ENCODE assay signal across 8 cellular contexts in genomic region chr9:133125706-133126696, GRCh38. TPM values are rescaled to one million over a fixed set of nuclear protein-coding genes. Genes with fewer than 3 reads are reported as not detected.
DNase-seq lines count a peak whose midpoint lies in the region; ATAC-seq and TF ChIP-seq lines count a peak whose summit lies in the region.

No MANE protein-coding gene starts in this region.

- H3K4me1 Mint-ChIP-seq in CD14-positive monocyte (peaks cover 58% of the 10 kb centered on the region), memory B cell (peaks cover 45% of the 10 kb centered on the region)

- no peaks in the 10 kb centered on the region for H3K27me3 ChIP-seq in ascending aorta
- no peaks in the 10 kb centered on the region for H3K27me3 ChIP-seq in aorta (ENCODE audit: control insufficient read depth in 1 of 2, insufficient read depth in 2 of 2, low read length in 1 of 2)
- no peaks in the 10 kb centered on the region for H3K27me3 ChIP-seq in MM.1S (replicated peaks; ENCODE audit: insufficient read depth, low read length)

- H3K9me3 Mint-ChIP-seq in CD14-positive monocyte, result peaks cover 0 to 2% (median 0%) of the 10 kb centered on the region in 7 donors
- no peaks in the 10 kb centered on the region for H3K9me3 Mint-ChIP-seq in memory B cell

- H3K4me2 ChIP-seq in MM.1S (ENCODE audit: low read depth, low read length), result no peak overlapping the region

- H3K9me2 ChIP-seq in MM.1S (replicated peaks; ENCODE audit: insufficient read depth, low read length), result no peaks in the 10 kb centered on the region

- H3K27ac Mint-ChIP-seq in CD14-positive monocyte (peak overlapping the region; percentile 74 to 100 (median 90)), memory B cell (peak overlapping the region; percentile 83)

- H2AFZ ChIP-seq in MM.1S (ENCODE audit: low read length), result no peak overlapping the region

- no peak overlapping the region for H3K4me3 ChIP-seq in HEK293 (ENCODE audit: low read depth, low read length)
- H3K4me3 ChIP-seq in ascending aorta, result peak overlapping the region; percentile 38 to 57
- H3K4me3 ChIP-seq in aorta (ENCODE audit: low read length in 2 of 2), result no peak overlapping the region
- no peak overlapping the region for H3K4me3 ChIP-seq in MM.1S (ENCODE audit: low read length)

- CTCF ChIA-PET in HEK293 (lab: Yijun Ruan, JAX), result interaction anchor here (0.6 to 1.2 kb wide), 5 partner anchors 18 to 114 kb away, joined by 3 to 8 read pairs (median 5); no protein-coding TSS in a partner anchor

- H3K4me1 ChIP-seq in HEK293 (ENCODE audit: control insufficient read depth, insufficient read depth, low read length) (0 out of 2 replicates have a peak, but pooled peaks cover 4% of the 10 kb centered on the region), ascending aorta (peaks cover 9 to 22% of the 10 kb centered on the region in 2 donors), aorta (ENCODE audit: control insufficient read depth in 1 of 2, insufficient read depth in 2 of 2, low read length in 2 of 2) (no peaks in the 10 kb centered on the region), MM.1S (ENCODE audit: low read length) (0 out of 2 replicates have a peak, but pooled peaks cover 3% of the 10 kb centered on the region)

- H3K79me2 ChIP-seq in MM.1S (ENCODE audit: low read length), result no peaks in the 10 kb centered on the region

- DNase-seq in CD14-positive monocyte (ENCODE audit: low spot score) (peak; percentile 71), ascending aorta (ENCODE audit: low spot score in 2 of 2) (no peak), memory B cell (ENCODE audit: low spot score in 2 of 2) (no peak), aorta (no peak), kidney tubule cell (ENCODE audit: low spot score) (no peak), MM.1S (no peak)

- ATAC-seq in memory B cell (ENCODE audit: low read depth) (peak; percentile 14), aorta (ENCODE audit: low FRiP score) (peak; percentile 69), HG02588 (IDR thresholded peaks at IDR 0.05; ENCODE audit: unreplicated experiment) (no peak)

- H4K20me1 ChIP-seq in MM.1S (ENCODE audit: insufficient read depth, low read length), result no peaks in the 10 kb centered on the region

- intact Hi-C loops in CD14-positive monocyte (cut with micrococcal nuclease), result no loop called here
- intact Hi-C loops in ascending aorta (cut with DNase I), result no loop called here
- intact Hi-C loops in aorta (cut with DNase I), result no loop called here

- H3K4me3 Mint-ChIP-seq in CD14-positive monocyte, result peak overlapping the region; percentile 54 to 81
- H3K4me3 Mint-ChIP-seq in memory B cell, result peak overlapping the region; percentile 76

- peaks cover 6% of the 10 kb centered on the region; the same call in 1 of the 2 replicates for H3F3A ChIP-seq in MM.1S (ENCODE audit: insufficient read depth, low read length)

- WGBS in aorta, 2 donors, result 11 to 20% methylated on average over 26 to 28 of the region's 28 CpGs

- H3K36me3 Mint-ChIP-seq in CD14-positive monocyte (peaks cover 3 to 11% of the 10 kb centered on the region in 2 donors), memory B cell (no peaks in the 10 kb centered on the region)

- POLR2A ChIA-PET in HEK293 (lab: Yijun Ruan, JAX), result no interaction called here

- H3K27me3 Mint-ChIP-seq in CD14-positive monocyte (ENCODE audit: low read depth in 3 of 3), result peaks cover 0 to 6% (median 2%) of the 10 kb centered on the region in 3 donors
- H3K27me3 Mint-ChIP-seq in memory B cell, result no peaks in the 10 kb centered on the region

- H3K36me3 ChIP-seq in HEK293 (ENCODE audit: control insufficient read depth in 2 of 2, insufficient read depth in 1 of 2, low read length in 2 of 2) (no peaks in the 10 kb centered on the region), ascending aorta (no peaks in the 10 kb centered on the region), aorta (ENCODE audit: control insufficient read depth in 1 of 2, insufficient read depth in 2 of 2, low read length in 1 of 2) (no peaks in the 10 kb centered on the region), MM.1S (replicated peaks; ENCODE audit: insufficient read depth, low read length) (no peaks in the 10 kb centered on the region)

- H3K27ac ChIP-seq in HEK293 (ENCODE audit: extremely low read depth, low read depth, low read length) (no peak overlapping the region), ascending aorta (peak overlapping the region; percentile 35 to 53), aorta (ENCODE audit: low read depth in 1 of 2, low read length in 2 of 2) (no peak overlapping the region), MM.1S (ENCODE audit: low read length) (no peak overlapping the region)

- H3K9ac ChIP-seq in MM.1S (ENCODE audit: low read length), result no peak overlapping the region

- H3K9me3 ChIP-seq in HEK293 (ENCODE audit: control insufficient read depth, insufficient read depth, low read depth, low read length) (no peaks in the 10 kb centered on the region), ascending aorta (no peaks in the 10 kb centered on the region), aorta (ENCODE audit: control insufficient read depth, low read length) (no peaks in the 10 kb centered on the region), MM.1S (replicated peaks; ENCODE audit: insufficient read depth, low read length) (no peaks in the 10 kb centered on the region)

- TF ChIP-seq CTCF in CD14-positive monocyte (IDR thresholded peaks at IDR 0.05) (peak; percentile 10), HEK293 (tag by site-specific recombination; IDR thresholded peaks at IDR 0.05) (no peak), ascending aorta (IDR thresholded peaks at IDR 0.05) (no peak), MM.1S (IDR thresholded peaks at IDR 0.05; ENCODE audit: low read length) (no peak)

TF ChIP-seq in HEK293, 187 proteins besides CTCF, POLR2A, EP300 and RAD21 (continues in another document):
- TF ChIP-seq ZSCAN18 (tag by site-specific recombination; IDR thresholded peaks at IDR 0.05) (no peak), ZNF423 (tag by site-specific recombination; IDR thresholded peaks at IDR 0.05) (peak; percentile 87; the same call in 1 of the 2 replicates), BCL11A (tag by site-specific recombination; IDR thresholded peaks at IDR 0.05; ENCODE audit: low read depth) (no peak; the same call in 1 of the 2 replicates), ZNF341 (tag by site-specific recombination; IDR thresholded peaks at IDR 0.05; ENCODE audit: low read depth) (0 out of 2 replicates have a peak, but pooled peaks have one; percentile 26), ZNF335 (tag by site-specific recombination; conservative IDR thresholded peaks at IDR 0.05) (peak; percentile 28; the same call in 1 of the 2 replicates), ZNF157 (tag by site-specific recombination; IDR thresholded peaks at IDR 0.05) (no peak), KLF10 (tag by site-specific recombination; IDR thresholded peaks at IDR 0.05) (no peak), ZIC2 (tag by site-specific recombination; IDR thresholded peaks at IDR 0.05) (peak; percentile 90), GLIS2 (tag by site-specific recombination; IDR thresholded peaks at IDR 0.05) (peak; percentile 32; the same call in 1 of the 2 replicates), KLF1 (tag by site-specific recombination; IDR thresholded peaks at IDR 0.05) (0 out of 2 replicates have a peak, but pooled peaks have one; percentile 6), FEZF1 (tag by site-specific recombination; IDR thresholded peaks at IDR 0.05) (peak; percentile 83), ZFHX2 (tag by site-specific recombination; conservative IDR thresholded peaks at IDR 0.05) (peak; percentile 61), ZNF600 (tag by site-specific recombination; IDR thresholded peaks at IDR 0.05) (no peak), TCF7L2 (IDR thresholded peaks at IDR 0.05; ENCODE audit: borderline replicate concordance, low read depth, low read length) (no peak), ZNF394 (tag by site-specific recombination; IDR thresholded peaks at IDR 0.05; ENCODE audit: borderline replicate concordance) (no peak), ZBTB21 (tag by site-specific recombination; IDR thresholded peaks at IDR 0.05) (no peak), ZNF202 (tag by site-specific recombination; IDR thresholded peaks at IDR 0.05; ENCODE audit: borderline replicate concordance) (no peak), YY1 (tag by site-specific recombination; IDR thresholded peaks at IDR 0.05) (no peak), SALL2 (tag by site-specific recombination; IDR thresholded peaks at IDR 0.05; ENCODE audit: borderline replicate concordance) (no peak), MYNN (tag by site-specific recombination; IDR thresholded peaks at IDR 0.05; ENCODE audit: borderline replicate concordance) (no peak), GLIS1 (tag by site-specific recombination; IDR thresholded peaks at IDR 0.05) (peak; percentile 80), EGR2 (tag by site-specific recombination; IDR thresholded peaks at IDR 0.05; ENCODE audit: low read depth) (peak; percentile 51; the same call in 1 of the 2 replicates)

RNA-seq across cellular contexts. Expression of gene RALGDS, which starts 5.0 kb away (rescaled TPM):
- 1 to 10 TPM; 3.5 to 4.2 TPM for polyA plus RNA-seq in CD14-positive monocyte
- total RNA-seq in ascending aorta, result 53.9 TPM
- 10 to 100 TPM; 32.7 to 61.2 TPM for total RNA-seq in aorta
- polyA plus RNA-seq in aorta, result 10 to 100 TPM; 19.4 to 20.0 TPM

RNA-seq across cellular contexts. Expression of gene GBGT1, which starts 37.7 kb away (rescaled TPM):
- polyA plus RNA-seq in CD14-positive monocyte (1 to 10 TPM; 7.1 to 8.0 TPM), aorta (1 to 10 TPM; 2.8 to 5.5 TPM)
- total RNA-seq in ascending aorta (13.4 TPM), aorta (10 to 100 TPM; 12.9 to 28.9 TPM)

Comparison
In these comparisons a context has a peak if more than half of its experiments do, and no peak if none do; other contexts are left out.
1. H3K27ac ChIP-seq: peak in ascending aorta (2 of 2); none in HEK293 (single experiment), aorta (0 of 2) and MM.1S (single experiment).
2. H3K4me3 ChIP-seq: peak in ascending aorta (2 of 2); none in HEK293 (single experiment), aorta (0 of 2) and MM.1S (single experiment).